11 cellular contexts compared by ENCODE assay signal in genomic region chr4:69831270-69831627, GRCh38. TPM values are rescaled to one million over a fixed set of nuclear protein-coding genes. Genes with fewer than 3 reads are reported as not detected.
DNase-seq lines count a peak whose midpoint lies in the region; ATAC-seq and TF ChIP-seq lines count a peak whose summit lies in the region.
"Had no signal": no experiment of that assay in that cellular context is flagged by ENCODE, and none has a peak within 500 bp of the region (broad histone marks: within the 10 kb centered on the region; RNA-seq: fewer than 3 reads in every experiment).

No MANE protein-coding gene starts in this region.

- WGBS in right lobe of liver (ENCODE audit: insufficient coverage, low coverage, low lambda C conversion rate, missing lambda C conversion rate) = 83% methylated on average over 2 of the region's 5 CpGs

- H3K9me3 ChIP-seq in right lobe of liver = no peaks in the 10 kb centered on the region
- H3K9me3 ChIP-seq: A549, sigmoid colon had no signal

- intact Hi-C loops in activated CD4-positive, alpha-beta T cell treated with anti-CD3 and anti-CD28 coated beads for 36 hours (cut with DNase I, micrococcal nuclease) = no loop called here
- intact Hi-C loops in right lobe of liver (cut with DNase I) = no loop called here

- H3K4me1 ChIP-seq in right lobe of liver = peaks cover 0 to 41% (median 17%) of the 10 kb centered on the region in 4 donors
- H3K4me1 ChIP-seq: A549, sigmoid colon had no signal

- TF ChIP-seq POLR2A in right lobe of liver (IDR thresholded peaks at IDR 0.05) = no peak

- no peak for ATAC-seq in activated CD4-positive, alpha-beta T cell treated with anti-CD3 and anti-CD28 coated beads for 36 hours
- ATAC-seq in WTC11 (peak; percentile 8; the same call in 1 of the 2 replicates), right lobe of liver (no peak), HG03097 (IDR thresholded peaks at IDR 0.05; ENCODE audit: low FRiP score, unreplicated experiment) (no peak)
- no peak for ATAC-seq in stimulated activated memory B cell treated with anti-CD40 and anti-IgM and Interleukin-4, amounts not matched to agents 10 μg/mL and 1 μg/mL and 100 μg/mL, for 72 hours
- ATAC-seq: A549 had no signal

- no peaks in the 10 kb centered on the region for H3K36me3 Mint-ChIP-seq in activated CD4-positive, alpha-beta T cell treated with anti-CD3 and anti-CD28 coated beads for 36 hours (ENCODE audit: low read depth)
- H3K36me3 Mint-ChIP-seq in WTC11 = no peaks in the 10 kb centered on the region; the same call in 1 of the 2 replicates
- H3K36me3 Mint-ChIP-seq in stimulated activated memory B cell treated with anti-CD40 and anti-IgM and Interleukin-4, amounts not matched to agents 10 μg/mL and 1 μg/mL and 100 μg/mL, for 72 hours = no peaks in the 10 kb centered on the region

- H3K9me3 Mint-ChIP-seq in activated CD4-positive, alpha-beta T cell treated with anti-CD3 and anti-CD28 coated beads for 36 hours (ENCODE audit: low read depth) = no peaks in the 10 kb centered on the region
- peaks cover 19% of the 10 kb centered on the region for H3K9me3 Mint-ChIP-seq in WTC11
- peaks cover 4% of the 10 kb centered on the region for H3K9me3 Mint-ChIP-seq in stimulated activated memory B cell treated with anti-CD40 and anti-IgM and Interleukin-4, amounts not matched to agents 10 μg/mL and 1 μg/mL and 100 μg/mL, for 72 hours

- CTCF ChIA-PET in activated CD4-positive, alpha-beta T cell treated with anti-CD3 and anti-CD28 coated beads for 36 hours (lab: Charles Lee) = interaction anchor here (0.6 to 1.6 kb wide), 2 partner anchors 9 to 50 kb away, joined by 4 read pairs; no protein-coding TSS in a partner anchor
- CTCF ChIA-PET in WTC11 (lab: Charles Lee) = interaction anchor here (0.6 to 2.1 kb wide), 6 partner anchors 8 to 352 kb away, joined by 3 to 8 read pairs (median 4); no protein-coding TSS in a partner anchor

- POLR2A ChIA-PET in activated CD4-positive, alpha-beta T cell treated with anti-CD3 and anti-CD28 coated beads for 36 hours (lab: Charles Lee) = no interaction called here
- POLR2A ChIA-PET in WTC11 (lab: Charles Lee) = no interaction called here

- TF ChIP-seq CTCF in WTC11 (IDR thresholded peaks at IDR 0.05) (no peak), right lobe of liver (IDR thresholded peaks at IDR 0.05) (no peak)

- no peaks in the 10 kb centered on the region for H3K27me3 ChIP-seq in right lobe of liver
- H3K27me3 ChIP-seq: sigmoid colon had no signal

- no peak overlapping the region for H3K27ac Mint-ChIP-seq in activated CD4-positive, alpha-beta T cell treated with anti-CD3 and anti-CD28 coated beads for 36 hours
- no peak overlapping the region for H3K27ac Mint-ChIP-seq in WTC11
- H3K27ac Mint-ChIP-seq in stimulated activated memory B cell treated with anti-CD40 and anti-IgM and Interleukin-4, amounts not matched to agents 10 μg/mL and 1 μg/mL and 100 μg/mL, for 72 hours = peak overlapping the region; percentile 35

- H3K4me3 Mint-ChIP-seq in activated CD4-positive, alpha-beta T cell treated with anti-CD3 and anti-CD28 coated beads for 36 hours = peak overlapping the region; percentile 60
- H3K4me3 Mint-ChIP-seq in WTC11 = no peak overlapping the region
- H3K4me3 Mint-ChIP-seq in stimulated activated memory B cell treated with anti-CD40 and anti-IgM and Interleukin-4, amounts not matched to agents 10 μg/mL and 1 μg/mL and 100 μg/mL, for 72 hours = peak overlapping the region; percentile 84

- H3K4me3 ChIP-seq in right lobe of liver = no peak overlapping the region
- H3K4me3 ChIP-seq: A549, sigmoid colon had no signal

- peak overlapping the region; percentile 53 to 73 (median 60) for H3K27ac ChIP-seq in right lobe of liver
- H3K27ac ChIP-seq: A549, sigmoid colon had no signal

- DNase-seq in activated CD4-positive, alpha-beta T cell treated with anti-CD3 and anti-CD28 coated beads for 36 hours = no peak
- DNase-seq in activated CD4-positive, alpha-beta T cell treated with anti-CD3 and anti-CD28 coated beads for 4 hours = no peak
- no peak for DNase-seq in WTC11 (ENCODE audit: low spot score)
- DNase-seq in right lobe of liver = no peak
- DNase-seq in NCI-H1930 (lab: John Stamatoyannopoulos, UW) = no peak
- no peak for DNase-seq in stimulated activated naive CD4-positive, alpha-beta T cell treated with Interleukin-2 at 50 U/mL for 16 hours (lab: John Stamatoyannopoulos, UW)
- DNase-seq: NK-92 treated with Interleukin-12 subunit alpha and Interleukin-12 subunit beta, amount 100 ng/mL, for 24 hours; sigmoid colon had no signal

- H3K27me3 Mint-ChIP-seq in activated CD4-positive, alpha-beta T cell treated with anti-CD3 and anti-CD28 coated beads for 36 hours = no peaks in the 10 kb centered on the region
- no peaks in the 10 kb centered on the region; the same call in 1 of the 2 replicates for H3K27me3 Mint-ChIP-seq in WTC11 (ENCODE audit: low read depth)
- H3K27me3 Mint-ChIP-seq in stimulated activated memory B cell treated with anti-CD40 and anti-IgM and Interleukin-4, amounts not matched to agents 10 μg/mL and 1 μg/mL and 100 μg/mL, for 72 hours = no peaks in the 10 kb centered on the region

- H3K36me3 ChIP-seq in right lobe of liver = no peaks in the 10 kb centered on the region
- H3K36me3 ChIP-seq: sigmoid colon had no signal

- H3K4me1 Mint-ChIP-seq in activated CD4-positive, alpha-beta T cell treated with anti-CD3 and anti-CD28 coated beads for 36 hours = peaks cover 15% of the 10 kb centered on the region
- H3K4me1 Mint-ChIP-seq in WTC11 = peaks cover 29% of the 10 kb centered on the region
- H3K4me1 Mint-ChIP-seq in stimulated activated memory B cell treated with anti-CD40 and anti-IgM and Interleukin-4, amounts not matched to agents 10 μg/mL and 1 μg/mL and 100 μg/mL, for 72 hours = peaks cover 8% of the 10 kb centered on the region

TF ChIP-seq in WTC11, 78 proteins besides CTCF, POLR2A, EP300 and RAD21:
- TF ChIP-seq NR2C2 (CRISPR knock-in tag; IDR thresholded peaks at IDR 0.05) = no peak
- no peak for TF ChIP-seq ZNF671 (CRISPR knock-in tag; IDR thresholded peaks at IDR 0.05)

RNA-seq across cellular contexts. Expression of gene SULT1E1, which starts 28.7 kb away (rescaled TPM):
- not detected for total RNA-seq in activated CD4-positive, alpha-beta T cell treated with anti-CD3 and anti-CD28 coated beads for 36 hours
- not detected in 3 replicates for total RNA-seq in WTC11 (2021)
- 10 to 100 TPM in 2 of 6 experiments, 1 to 10 TPM in 4; 5.1 to 22.3 (median 6.6) TPM for total RNA-seq in right lobe of liver
- total RNA-seq: sigmoid colon had no signal
